8 cellular contexts compared by ENCODE assay signal in genomic region chr14:49892301-49892635, GRCh38. TPM values are rescaled to one million over a fixed set of nuclear protein-coding genes. Genes with fewer than 3 reads are reported as not detected.
DNase-seq lines count a peak whose midpoint lies in the region; TF ChIP-seq lines count a peak whose summit lies in the region.

No MANE protein-coding gene starts in this region.

- TF ChIP-seq CTCF in HEK293 (tag by site-specific recombination; IDR thresholded peaks at IDR 0.05) (no peak), NB4 (IDR thresholded peaks at IDR 0.05; ENCODE audit: low read depth, low read length) (no peak), spleen (IDR thresholded peaks at IDR 0.05 in 8 of 11, conservative IDR thresholded peaks at IDR 0.05 in 3 of 11) (peak in 1 of 11 experiments; percentile 31)

- H3K27ac ChIP-seq in HEK293 (ENCODE audit: extremely low read depth, low read depth, low read length) = peak overlapping the region; percentile 99
- peak overlapping the region; percentile 92 for H3K27ac ChIP-seq in caudate nucleus (ENCODE audit: low read depth, low read length)
- H3K27ac ChIP-seq in spleen = peak overlapping the region; percentile 100

- H3K9me3 ChIP-seq in HEK293 (ENCODE audit: control insufficient read depth, insufficient read depth, low read depth, low read length) (no peaks in the 10 kb centered on the region), spleen (no peaks in the 10 kb centered on the region)

- H3K27me3 ChIP-seq in spleen (replicated peaks in 1 of 7) = no peaks in the 10 kb centered on the region

- H3K4me1 ChIP-seq in HEK293 (ENCODE audit: control insufficient read depth, insufficient read depth, low read length) (peaks cover 5% of the 10 kb centered on the region; the same call in 1 of the 2 replicates), spleen (peaks cover 7 to 52% (median 38%) of the 10 kb centered on the region in 6 donors)

- intact Hi-C loops in spleen (cut with DNase I; ENCODE audit: low total_unique reads) = no loop called here

- TF ChIP-seq POLR2A in NB4 (IDR thresholded peaks at IDR 0.05; ENCODE audit: extremely low read depth, insufficient read length) (no peak), spleen (IDR thresholded peaks at IDR 0.05) (peak in 1 of 3 donors; percentile 14)

- WGBS in spleen, 5 donors = 1% methylated on average over 12 of the region's 12 CpGs

- H3K4me3 ChIP-seq in HEK293 (ENCODE audit: low read depth, low read length) (peak overlapping the region; percentile 90), NB4 (ENCODE audit: low read depth, low read length) (peak overlapping the region; percentile 97), spleen (peak overlapping the region; percentile 75 to 90 (median 82))

- H3K36me3 ChIP-seq in HEK293 (ENCODE audit: control insufficient read depth in 2 of 2, insufficient read depth in 1 of 2, low read length in 2 of 2) (peaks cover 3 to 27% of the 10 kb centered on the region in 2 experiments; a peak in 2 of 3 replicates), spleen (peaks cover 0 to 32% (median 0%) of the 10 kb centered on the region in 6 donors)

- POLR2A ChIA-PET in HEK293 (lab: Yijun Ruan, JAX) = interaction anchor here (0.7 to 2.5 kb wide), 12 partner anchors 11 to 224 kb away, joined by 3 to 20 read pairs (median 4); partner anchors contain the start of genes NEMF and VCPKMT

- CTCF ChIA-PET in HEK293 (lab: Yijun Ruan, JAX) = interaction anchor here (0.6 to 2.1 kb wide), 7 partner anchors 10 to 213 kb away, joined by 3 to 12 read pairs (median 4); no protein-coding TSS in a partner anchor

- DNase-seq in activated CD4-positive, CD25-positive, alpha-beta regulatory T cell treated with anti-CD3 and anti-CD28 coated beads, Interleukin-2, amount 50 U/mL, for 16 hours (ENCODE audit: low read depth, low spot score) = peak; percentile 11
- DNase-seq in activated CD4-positive, CD25-positive, alpha-beta regulatory T cell treated with anti-CD3 and anti-CD28 coated beads, Interleukin-2, amount 50 U/mL, for 72 hours = no peak
- DNase-seq in NB4 (ENCODE audit: low read depth) (peak; percentile 85), SW 1271 (lab: John Stamatoyannopoulos, UW) (peak; percentile 29 to 83), caudate nucleus (lab: John Stamatoyannopoulos, UW) (peak in 38 of 61 donors; percentile 30 to 86 (median 67)), inferior parietal cortex (ENCODE audit: extremely low spot score) (peak; percentile 75), spleen (no peak)

TF ChIP-seq in HEK293, 187 proteins besides CTCF, POLR2A, EP300 and RAD21:
- TF ChIP-seq ZFHX2 (tag by site-specific recombination; conservative IDR thresholded peaks at IDR 0.05) = peak; percentile 57; the same call in 1 of the 2 replicates
- TF ChIP-seq ZNF433 (tag by site-specific recombination; IDR thresholded peaks at IDR 0.05; ENCODE audit: low read depth) = no peak
- peak; percentile 6; the same call in 1 of the 2 replicates for TF ChIP-seq KLF10 (tag by site-specific recombination; IDR thresholded peaks at IDR 0.05)
- 0 out of 2 replicates have a peak, but pooled peaks have one; percentile 18 for TF ChIP-seq EGR2 (tag by site-specific recombination; IDR thresholded peaks at IDR 0.05; ENCODE audit: low read depth)
- TF ChIP-seq, protein P1, sequence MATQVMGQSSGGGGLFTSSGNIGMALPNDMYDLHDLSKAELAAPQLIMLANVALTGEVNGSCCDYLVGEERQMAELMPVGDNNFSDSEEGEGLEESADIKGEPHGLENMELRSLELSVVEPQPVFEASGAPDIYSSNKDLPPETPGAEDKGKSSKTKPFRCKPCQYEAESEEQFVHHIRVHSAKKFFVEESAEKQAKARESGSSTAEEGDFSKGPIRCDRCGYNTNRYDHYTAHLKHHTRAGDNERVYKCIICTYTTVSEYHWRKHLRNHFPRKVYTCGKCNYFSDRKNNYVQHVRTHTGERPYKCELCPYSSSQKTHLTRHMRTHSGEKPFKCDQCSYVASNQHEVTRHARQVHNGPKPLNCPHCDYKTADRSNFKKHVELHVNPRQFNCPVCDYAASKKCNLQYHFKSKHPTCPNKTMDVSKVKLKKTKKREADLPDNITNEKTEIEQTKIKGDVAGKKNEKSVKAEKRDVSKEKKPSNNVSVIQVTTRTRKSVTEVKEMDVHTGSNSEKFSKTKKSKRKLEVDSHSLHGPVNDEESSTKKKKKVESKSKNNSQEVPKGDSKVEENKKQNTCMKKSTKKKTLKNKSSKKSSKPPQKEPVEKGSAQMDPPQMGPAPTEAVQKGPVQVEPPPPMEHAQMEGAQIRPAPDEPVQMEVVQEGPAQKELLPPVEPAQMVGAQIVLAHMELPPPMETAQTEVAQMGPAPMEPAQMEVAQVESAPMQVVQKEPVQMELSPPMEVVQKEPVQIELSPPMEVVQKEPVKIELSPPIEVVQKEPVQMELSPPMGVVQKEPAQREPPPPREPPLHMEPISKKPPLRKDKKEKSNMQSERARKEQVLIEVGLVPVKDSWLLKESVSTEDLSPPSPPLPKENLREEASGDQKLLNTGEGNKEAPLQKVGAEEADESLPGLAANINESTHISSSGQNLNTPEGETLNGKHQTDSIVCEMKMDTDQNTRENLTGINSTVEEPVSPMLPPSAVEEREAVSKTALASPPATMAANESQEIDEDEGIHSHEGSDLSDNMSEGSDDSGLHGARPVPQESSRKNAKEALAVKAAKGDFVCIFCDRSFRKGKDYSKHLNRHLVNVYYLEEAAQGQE (tag by site-specific recombination; IDR thresholded peaks at IDR 0.05) = 0 out of 2 replicates have a peak, but pooled peaks have one; percentile 15
- TF ChIP-seq ZNF501 (tag by site-specific recombination; IDR thresholded peaks at IDR 0.05) = no peak
- TF ChIP-seq ZNF221 (tag by site-specific recombination; IDR thresholded peaks at IDR 0.05; ENCODE audit: borderline replicate concordance) = no peak
- TF ChIP-seq KLF8 (tag by site-specific recombination; IDR thresholded peaks at IDR 0.05) = 0 out of 2 replicates have a peak, but pooled peaks have one; percentile 25
- peak; percentile 19; the same call in 1 of the 2 replicates for TF ChIP-seq ZBTB21 (tag by site-specific recombination; IDR thresholded peaks at IDR 0.05)
- TF ChIP-seq ZNF639 (tag by site-specific recombination; IDR thresholded peaks at IDR 0.05) = no peak; the same call in 1 of the 2 replicates
- peak; percentile 93 for TF ChIP-seq FEZF1 (tag by site-specific recombination; IDR thresholded peaks at IDR 0.05)
- no peak for TF ChIP-seq YY2 (tag by site-specific recombination; IDR thresholded peaks at IDR 0.05)
- TF ChIP-seq ZNF2 (tag by site-specific recombination; IDR thresholded peaks at IDR 0.05) = peak; percentile 90; the same call in 1 of the 2 replicates
- no peak for TF ChIP-seq ZNF791 (tag by site-specific recombination; IDR thresholded peaks at IDR 0.05)
- no peak for TF ChIP-seq TRIM28 (IDR thresholded peaks at IDR 0.05; ENCODE audit: borderline replicate concordance, low read length)
- TF ChIP-seq YY1 (tag by site-specific recombination; IDR thresholded peaks at IDR 0.05) = no peak
- TF ChIP-seq WT1 (tag by site-specific recombination; IDR thresholded peaks at IDR 0.05) = 0 out of 2 replicates have a peak, but pooled peaks have one; percentile 11
- TF ChIP-seq, protein P2, sequence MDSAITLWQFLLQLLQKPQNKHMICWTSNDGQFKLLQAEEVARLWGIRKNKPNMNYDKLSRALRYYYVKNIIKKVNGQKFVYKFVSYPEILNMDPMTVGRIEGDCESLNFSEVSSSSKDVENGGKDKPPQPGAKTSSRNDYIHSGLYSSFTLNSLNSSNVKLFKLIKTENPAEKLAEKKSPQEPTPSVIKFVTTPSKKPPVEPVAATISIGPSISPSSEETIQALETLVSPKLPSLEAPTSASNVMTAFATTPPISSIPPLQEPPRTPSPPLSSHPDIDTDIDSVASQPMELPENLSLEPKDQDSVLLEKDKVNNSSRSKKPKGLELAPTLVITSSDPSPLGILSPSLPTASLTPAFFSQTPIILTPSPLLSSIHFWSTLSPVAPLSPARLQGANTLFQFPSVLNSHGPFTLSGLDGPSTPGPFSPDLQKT (IDR thresholded peaks at IDR 0.05; ENCODE audit: borderline replicate concordance, low read depth, low read length) = no peak
- TF ChIP-seq ZNF677 (tag by site-specific recombination; IDR thresholded peaks at IDR 0.05) = no peak

RNA-seq across cellular contexts. Expression of gene ARF6, which starts 0.6 kb away (rescaled TPM):
- 10 to 100 TPM; 74.3 to 89.1 (median 83.6) TPM for total RNA-seq in spleen
- polyA plus RNA-seq in spleen = 10 to 100 TPM; 39.0 to 63.9 (median 43.9) TPM

RNA-seq across cellular contexts. Expression of gene NEMF, which starts 39.7 kb away (rescaled TPM):
- total RNA-seq in spleen = 100 to 1,000 TPM in 2 of 7 donors, 10 to 100 TPM in 5; 77.3 to 187 (median 84.7) TPM
- 10 to 100 TPM; 24.3 to 35.0 (median 29.3) TPM for polyA plus RNA-seq in spleen

Comparison
In these comparisons a context has a peak if more than half of its experiments do, and no peak if none do; other contexts are left out.
1. DNase-seq: peak in activated CD4-positive, CD25-positive, alpha-beta regulatory T cell treated with anti-CD3 and anti-CD28 coated beads, Interleukin-2, amount 50 U/mL, for 16 hours (single experiment), NB4 (single experiment), SW 1271 (2 of 2), caudate nucleus (38 of 61) and inferior parietal cortex (single experiment); none in activated CD4-positive, CD25-positive, alpha-beta regulatory T cell treated with anti-CD3 and anti-CD28 coated beads, Interleukin-2, amount 50 U/mL, for 72 hours (single experiment) and spleen (single experiment).
2. Peak in every context shown above with its lines, with median percentiles within 50 percentile points of each other: H3K27ac ChIP-seq and H3K4me3 ChIP-seq.